24 cellular contexts compared by ENCODE assay signal in genomic region chr10:118096022-118096421, GRCh38. TPM values are rescaled to one million over a fixed set of nuclear protein-coding genes. Genes with fewer than 3 reads are reported as not detected.
DNase-seq lines count a peak whose midpoint lies in the region; ATAC-seq and TF ChIP-seq lines count a peak whose summit lies in the region.
"Had no signal": no experiment of that assay in that cellular context is flagged by ENCODE, and none has a peak within 500 bp of the region (broad histone marks: within the 10 kb centered on the region; RNA-seq: fewer than 3 reads in every experiment).

No MANE protein-coding gene starts in this region.

- no peaks in the 10 kb centered on the region for H3K36me3 Mint-ChIP-seq in GM23338 (ENCODE audit: low read depth)
- H3K36me3 Mint-ChIP-seq in activated naive CD4-positive, alpha-beta T cell treated with anti-CD3 and anti-CD28 coated beads, Interleukin-2, amount 10 ng/mL, durations not matched to agents 7 days and 5 days, result no peaks in the 10 kb centered on the region
- H3K36me3 Mint-ChIP-seq: CD14-positive monocyte; CD4-positive, alpha-beta memory T cell; CD4-positive, CD25-positive, alpha-beta regulatory T cell; CD8-positive, alpha-beta memory T cell had no signal

- H3K9me3 Mint-ChIP-seq in GM23338, result no peaks in the 10 kb centered on the region
- no peaks in the 10 kb centered on the region for H3K9me3 Mint-ChIP-seq in activated naive CD4-positive, alpha-beta T cell treated with anti-CD3 and anti-CD28 coated beads, Interleukin-2, amount 10 ng/mL, durations not matched to agents 7 days and 5 days
- H3K9me3 Mint-ChIP-seq: CD4-positive, alpha-beta memory T cell; CD8-positive, alpha-beta memory T cell had no signal

- H3K4me2 ChIP-seq in GM23338, result 0 out of 2 replicates have a peak overlapping the region, but pooled peaks have one; percentile 11
- H3K4me2 ChIP-seq: BLaER1 had no signal

- H3K79me2 ChIP-seq in GM23338 (replicated peaks; ENCODE audit: insufficient read depth), result no peaks in the 10 kb centered on the region

- ATAC-seq in GM23338, result no peak
- ATAC-seq: GM12878 had no signal

- H3K4me3 Mint-ChIP-seq in GM23338, result no peak overlapping the region
- no peak overlapping the region for H3K4me3 Mint-ChIP-seq in activated naive CD4-positive, alpha-beta T cell treated with anti-CD3 and anti-CD28 coated beads, Interleukin-2, amount 10 ng/mL, durations not matched to agents 7 days and 5 days
- H3K4me3 Mint-ChIP-seq: CD14-positive monocyte; CD4-positive, alpha-beta memory T cell; CD4-positive, CD25-positive, alpha-beta regulatory T cell; CD8-positive, alpha-beta memory T cell had no signal

- H3K27me3 ChIP-seq in GM23338 (ENCODE audit: insufficient read depth), result no peaks in the 10 kb centered on the region
- H3K27me3 ChIP-seq: BE2C, BLaER1 had no signal

- H3F3A ChIP-seq in GM23338 (replicated peaks; ENCODE audit: low read depth), result no peaks in the 10 kb centered on the region

- peaks cover 22% of the 10 kb centered on the region; the same call in 1 of the 2 replicates for H3K9me2 ChIP-seq in GM23338 (ENCODE audit: insufficient read depth)

- H3K27ac ChIP-seq in GM23338 (ENCODE audit: low read depth), result no peak overlapping the region
- peak overlapping the region; percentile 23; the same call in 1 of the 2 replicates for H3K27ac ChIP-seq in VCaP
- H3K27ac ChIP-seq: BLaER1 had no signal

- H2AFZ ChIP-seq in GM23338, result no peak overlapping the region

- CTCF ChIA-PET in activated naive CD4-positive, alpha-beta T cell treated with anti-CD3 and anti-CD28 coated beads, Interleukin-2, amount 10 ng/mL, durations not matched to agents 7 days and 5 days (lab: Charles Lee), result interaction anchor here (1.1 kb wide), 1 partner anchor 10 kb away, joined by 4 read pairs; no protein-coding TSS in a partner anchor

- H3K4me1 ChIP-seq in GM23338 (ENCODE audit: insufficient read depth), result peaks cover 5% of the 10 kb centered on the region
- H3K4me1 ChIP-seq: BE2C, BLaER1 had no signal

- peaks cover 6% of the 10 kb centered on the region; the same call in 2 of the 3 replicates for H3K4me1 Mint-ChIP-seq in GM23338
- no peaks in the 10 kb centered on the region for H3K4me1 Mint-ChIP-seq in activated naive CD4-positive, alpha-beta T cell treated with anti-CD3 and anti-CD28 coated beads, Interleukin-2, amount 10 ng/mL, durations not matched to agents 7 days and 5 days
- H3K4me1 Mint-ChIP-seq: CD14-positive monocyte; CD4-positive, CD25-positive, alpha-beta regulatory T cell; CD8-positive, alpha-beta memory T cell had no signal

- H3K36me3 ChIP-seq in GM23338 (ENCODE audit: insufficient read depth), result no peaks in the 10 kb centered on the region
- H3K36me3 ChIP-seq: BE2C, BLaER1 had no signal

- H3K4me3 ChIP-seq in GM23338 (no peak overlapping the region), LNCaP clone FGC (ENCODE audit: low read depth, low read length) (no peak overlapping the region)
- H3K4me3 ChIP-seq: BLaER1, GM12878 had no signal

- no peaks in the 10 kb centered on the region for H3K27me3 Mint-ChIP-seq in GM23338 (ENCODE audit: insufficient read depth, low read depth, poor library complexity)
- peaks cover 4% of the 10 kb centered on the region for H3K27me3 Mint-ChIP-seq in activated naive CD4-positive, alpha-beta T cell treated with anti-CD3 and anti-CD28 coated beads, Interleukin-2, amount 10 ng/mL, durations not matched to agents 7 days and 5 days

- no peak for DNase-seq in GM23338 (ENCODE audit: low spot score)
- DNase-seq in LNCaP clone FGC (ENCODE audit: low read depth), result peak; percentile 10
- DNase-seq in activated naive CD4-positive, alpha-beta T cell treated with anti-CD3 and anti-CD28 coated beads, Interleukin-2, amount 50 U/mL, for 16 hours, result no peak
- no peak for DNase-seq in activated naive CD4-positive, alpha-beta T cell treated with anti-CD3 and anti-CD28 coated beads, Interleukin-2, amount 10 ng/mL, durations not matched to agents 7 days and 5 days
- DNase-seq in NCI-H1930 (lab: John Stamatoyannopoulos, UW), result no peak
- DNase-seq: 8988T; ACHN; BE2C; C1 segment of cervical spinal cord; CD4-positive, alpha-beta memory T cell; CD4-positive, CD25-positive, alpha-beta regulatory T cell; CD8-positive, alpha-beta memory T cell; COR-L47; DMS 273 treated with DMSO at 0.1 percent for 48 hours; DMS153; DMS53; DMS79; DND-41; EL; GDM1 had no signal

- no peaks in the 10 kb centered on the region for H4K20me1 ChIP-seq in GM23338 (replicated peaks; ENCODE audit: insufficient read depth)
- H4K20me1 ChIP-seq: BLaER1 had no signal

- no peak for TF ChIP-seq CTCF in GM23338 (conservative IDR thresholded peaks at IDR 0.05; ENCODE audit: low read depth in 2 of 2)
- no peak for TF ChIP-seq CTCF in LNCaP clone FGC (IDR thresholded peaks at IDR 0.05; ENCODE audit: control insufficient read depth, extremely low read depth, insufficient read depth)
- TF ChIP-seq CTCF in VCaP (conservative IDR thresholded peaks at IDR 0.05), result no peak

- no peak overlapping the region for H3K27ac Mint-ChIP-seq in GM23338
- no peak overlapping the region for H3K27ac Mint-ChIP-seq in activated naive CD4-positive, alpha-beta T cell treated with anti-CD3 and anti-CD28 coated beads, Interleukin-2, amount 10 ng/mL, durations not matched to agents 7 days and 5 days
- H3K27ac Mint-ChIP-seq: CD14-positive monocyte; CD4-positive, alpha-beta memory T cell; CD4-positive, CD25-positive, alpha-beta regulatory T cell; CD8-positive, alpha-beta memory T cell had no signal

TF ChIP-seq in GM23338, 12 proteins besides CTCF, POLR2A, EP300 and RAD21 (continues in another document):
- TF ChIP-seq ZNF114 (CRISPR knock-in tag; IDR thresholded peaks at IDR 0.05), result no peak
- no peak for TF ChIP-seq ZNF331 (CRISPR knock-in tag; IDR thresholded peaks at IDR 0.05; ENCODE audit: low read depth)
- TF ChIP-seq JUNB (IDR thresholded peaks at IDR 0.05; ENCODE audit: unreplicated experiment), result no peak
- TF ChIP-seq NANOG (IDR thresholded peaks at IDR 0.05; ENCODE audit: borderline replicate concordance), result no peak
- TF ChIP-seq EZH2phosphoT487 (IDR thresholded peaks at IDR 0.05; ENCODE audit: unreplicated experiment), result no peak
- TF ChIP-seq ETS1 (IDR thresholded peaks at IDR 0.05), result no peak

RNA-seq across cellular contexts. Expression of gene RAB11FIP2, which starts 49.3 kb away (rescaled TPM):
- total RNA-seq in GM23338 (2014; rRNA removed; shearing (Covaris generic)), result 13.4 and 17.6 TPM in 2 replicates
- 16.1 and 16.5 TPM in 2 replicates for polyA plus RNA-seq in GM23338 (2016; fragmentation: Nextera tagmentation; extraction: Ambion mirVana)
